In the genomic region with DNA sequence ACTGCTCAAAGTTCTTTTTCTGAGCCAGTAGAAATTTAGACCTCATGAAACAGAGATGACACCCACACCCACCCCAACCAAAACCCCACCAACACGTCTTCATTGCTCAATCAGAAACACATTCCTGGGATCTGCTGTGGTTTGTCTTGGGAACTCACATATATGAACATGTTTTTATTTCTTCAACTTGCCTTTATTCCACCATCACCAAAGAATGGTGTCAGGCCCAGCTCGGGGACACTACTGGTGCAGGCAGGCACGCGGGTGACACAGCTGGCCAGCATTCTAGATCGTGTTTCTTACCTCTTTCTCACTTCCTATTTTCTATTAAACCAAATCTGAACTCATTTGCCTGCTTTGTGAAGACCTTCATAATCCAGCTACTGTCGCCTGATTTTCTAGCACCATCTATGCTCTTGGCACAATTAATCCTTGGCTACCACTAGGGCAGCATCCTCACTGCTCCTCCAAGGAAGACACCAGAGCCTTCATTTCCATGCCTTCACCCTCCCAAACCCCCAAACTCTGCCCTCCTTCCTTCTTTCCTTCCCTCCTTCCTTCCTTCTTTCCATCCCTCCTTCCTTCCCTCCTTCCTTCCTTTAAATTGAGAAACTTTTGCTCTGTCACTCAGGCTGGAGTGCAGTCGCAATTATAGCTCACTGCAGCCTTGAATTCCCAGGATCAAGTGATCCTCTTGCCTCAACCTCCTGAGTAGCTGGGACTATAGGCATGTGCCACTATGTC, we compare ENCODE assay signal across 9 cellular contexts.
DNase-seq lines count a peak whose midpoint lies in the region; ATAC-seq, FAIRE-seq and TF ChIP-seq lines count a peak whose summit lies in the region.
"Had no signal": no experiment of that assay in that cellular context is flagged by ENCODE, and none has a peak within 500 bp of the region (broad histone marks: within the 10 kb centered on the region; RNA-seq: fewer than 3 reads in every experiment).

No MANE protein-coding gene starts in this region.

- peaks cover 3 to 38% of the 10 kb centered on the region in 2 donors for H3K4me1 ChIP-seq in uterus

- intact Hi-C loops in uterus (cut with DNase I; ENCODE audit: low total_unique reads): no loop called here

- H3K9me3 ChIP-seq in uterus: no peaks in the 10 kb centered on the region

- peak; percentile 3 for DNase-seq in NK-92 (lab: John Stamatoyannopoulos, UW; ENCODE audit: unreplicated experiment)
- DNase-seq in NK-92 treated with Interleukin-12 subunit alpha and Interleukin-12 subunit beta, amount 100 ng/mL, for 24 hours (lab: John Stamatoyannopoulos, UW): no peak
- peak; percentile 51 for DNase-seq in activated CD4-positive, alpha-beta T cell treated with anti-CD3 and anti-CD28 coated beads for 48 hours
- DNase-seq in hepatic stellate cell (ENCODE audit: low spot score): peak; percentile 34
- DNase-seq in uterus: no peak
- DNase-seq in frontal cortex (ENCODE audit: low spot score in 2 of 2): no peak
- no peak for DNase-seq in DMS 273 (lab: John Stamatoyannopoulos, UW; ENCODE audit: unreplicated experiment)

- no peaks in the 10 kb centered on the region for H3K36me3 ChIP-seq in uterus

- peak overlapping the region; percentile 93 to 97 for H3K27ac ChIP-seq in uterus

- H3K27me3 ChIP-seq in uterus: no peaks in the 10 kb centered on the region

- no peak for TF ChIP-seq CTCF in uterus (IDR thresholded peaks at IDR 0.05)

- no peak for FAIRE-seq in frontal cortex (lab: Jason Lieb, UNC)
- FAIRE-seq: A204.1 had no signal

- no peak overlapping the region for H3K4me3 ChIP-seq in uterus

- peak; percentile 21 for ATAC-seq in HG03025 (IDR thresholded peaks at IDR 0.05; ENCODE audit: low FRiP score, unreplicated experiment)

- TF ChIP-seq POLR2A in uterus (IDR thresholded peaks at IDR 0.05): no peak

Comparison
In these comparisons a context has a peak if more than half of its experiments do, and no peak if none do; other contexts are left out.
1. DNase-seq: peak in NK-92 (single experiment), activated CD4-positive, alpha-beta T cell treated with anti-CD3 and anti-CD28 coated beads for 48 hours (single experiment) and hepatic stellate cell (single experiment); none in NK-92 treated with Interleukin-12 subunit alpha and Interleukin-12 subunit beta, amount 100 ng/mL, for 24 hours (single experiment), uterus (0 of 2), frontal cortex (0 of 2) and DMS 273 (single experiment).